ENCODE assay signal across 8 cellular contexts in genomic region chr3:112293368-112294321, GRCh38. TPM values are rescaled to one million over a fixed set of nuclear protein-coding genes. Genes with fewer than 3 reads are reported as not detected.
DNase-seq lines count a peak whose midpoint lies in the region; ATAC-seq and TF ChIP-seq lines count a peak whose summit lies in the region.

Gene SLC9C1 (minus strand): TSS chr3:112294216. CDS start chr3:112286791, 7,425 bp downstream.

- no peaks in the 10 kb centered on the region for H3K36me3 ChIP-seq in upper lobe of right lung

- peaks cover 21% of the 10 kb centered on the region for H3K36me3 Mint-ChIP-seq in WTC11

- H3K27ac Mint-ChIP-seq in WTC11: peak within 1 kb of the TSS; percentile 95

- H3K27ac ChIP-seq in epithelial cell of prostate (no peak within 1 kb of the TSS), upper lobe of right lung (peak within 1 kb of the TSS; percentile 61)

- H3K27me3 ChIP-seq in mononuclear cell (ENCODE audit: insufficient read depth, low read length): no peaks in the 10 kb centered on the region
- no peaks in the 10 kb centered on the region for H3K27me3 ChIP-seq in upper lobe of right lung

- peaks cover 5% of the 10 kb centered on the region for H3K4me1 ChIP-seq in mononuclear cell (ENCODE audit: insufficient read depth, low read length)
- H3K4me1 ChIP-seq in upper lobe of right lung: peaks cover 3% of the 10 kb centered on the region

- intact Hi-C loops in Right ventricle myocardium inferior (cut with DNase I): loop anchor here (5.0 kb wide), 1 partner anchor 239 kb away; no protein-coding TSS in a partner anchor
- intact Hi-C loops in cardiac septum (cut with DNase I): loop anchor here (5.0 kb wide), 1 partner anchor 224 kb away; no protein-coding TSS in a partner anchor
- intact Hi-C loops in upper lobe of right lung (cut with DNase I): no loop called here

- peak within 1 kb of the TSS; percentile 57 for H3K4me3 Mint-ChIP-seq in WTC11

- H3K4me3 ChIP-seq in mononuclear cell (ENCODE audit: low read length) (peak within 1 kb of the TSS; percentile 1), upper lobe of right lung (peak within 1 kb of the TSS; percentile 48)

- H3K4me1 Mint-ChIP-seq in WTC11: peaks cover 39% of the 10 kb centered on the region

- no peaks in the 10 kb centered on the region for H3K9me3 ChIP-seq in mononuclear cell (ENCODE audit: low read depth, low read length)
- no peaks in the 10 kb centered on the region for H3K9me3 ChIP-seq in upper lobe of right lung

- CTCF ChIA-PET in WTC11 (lab: Charles Lee): interaction anchor here (0.5 to 3.3 kb wide), 39 partner anchors 9 to 1779 kb away, joined by 3 to 41 read pairs (median 6); partner anchors contain the start of genes ATG3, CD200, GCSAM and SLC35A5

- H3K9me3 Mint-ChIP-seq in WTC11: peaks cover 33% of the 10 kb centered on the region

- ATAC-seq in Right ventricle myocardium inferior (peak; percentile 91), HG02884 (IDR thresholded peaks at IDR 0.05; ENCODE audit: unreplicated experiment) (peak; percentile 64), WTC11 (peak; percentile 83), upper lobe of right lung (peak; percentile 91)

- H3K27me3 Mint-ChIP-seq in WTC11 (ENCODE audit: low read depth): no peaks in the 10 kb centered on the region

- POLR2A ChIA-PET in WTC11 (lab: Charles Lee): interaction anchor here (0.6 to 1.9 kb wide), 7 partner anchors 9 to 267 kb away, joined by 3 to 12 read pairs (median 4); partner anchors contain the start of gene CD200

- no peak for DNase-seq in Right ventricle myocardium inferior (ENCODE audit: missing footprints)
- DNase-seq in cardiac septum (ENCODE audit: low spot score): no peak
- DNase-seq in NCI-H2107 (lab: John Stamatoyannopoulos, UW): peak; percentile 46
- DNase-seq in WTC11 (ENCODE audit: low spot score): peak; percentile 34
- peak; percentile 6 for DNase-seq in epithelial cell of prostate (ENCODE audit: low read depth, low spot score)
- peak; percentile 36 for DNase-seq in upper lobe of right lung

- 0 out of 2 replicates have a peak, but pooled peaks have one; percentile 15 for TF ChIP-seq CTCF in WTC11 (IDR thresholded peaks at IDR 0.05)
- TF ChIP-seq CTCF in upper lobe of right lung (IDR thresholded peaks at IDR 0.05): peak; percentile 67

TF ChIP-seq in WTC11, 78 proteins besides CTCF, POLR2A, EP300 and RAD21 (continues in another document):
- TF ChIP-seq ZBTB21 (CRISPR knock-in tag; IDR thresholded peaks at IDR 0.05; ENCODE audit: borderline replicate concordance): no peak
- no peak for TF ChIP-seq TEAD1 (CRISPR knock-in tag; IDR thresholded peaks at IDR 0.05)
- TF ChIP-seq CREM (CRISPR knock-in tag; IDR thresholded peaks at IDR 0.05): no peak
- TF ChIP-seq E2F4 (CRISPR knock-in tag; IDR thresholded peaks at IDR 0.05; ENCODE audit: borderline replicate concordance, low read depth): no peak
- peak; percentile 28; the same call in 1 of the 2 replicates for TF ChIP-seq ZNF232 (CRISPR knock-in tag; IDR thresholded peaks at IDR 0.05)
- no peak for TF ChIP-seq ZNF317 (CRISPR knock-in tag; IDR thresholded peaks at IDR 0.05; ENCODE audit: borderline replicate concordance, low read depth)
- no peak for TF ChIP-seq TCF7 (CRISPR knock-in tag; IDR thresholded peaks at IDR 0.05; ENCODE audit: low read depth)
- TF ChIP-seq, protein P1, sequence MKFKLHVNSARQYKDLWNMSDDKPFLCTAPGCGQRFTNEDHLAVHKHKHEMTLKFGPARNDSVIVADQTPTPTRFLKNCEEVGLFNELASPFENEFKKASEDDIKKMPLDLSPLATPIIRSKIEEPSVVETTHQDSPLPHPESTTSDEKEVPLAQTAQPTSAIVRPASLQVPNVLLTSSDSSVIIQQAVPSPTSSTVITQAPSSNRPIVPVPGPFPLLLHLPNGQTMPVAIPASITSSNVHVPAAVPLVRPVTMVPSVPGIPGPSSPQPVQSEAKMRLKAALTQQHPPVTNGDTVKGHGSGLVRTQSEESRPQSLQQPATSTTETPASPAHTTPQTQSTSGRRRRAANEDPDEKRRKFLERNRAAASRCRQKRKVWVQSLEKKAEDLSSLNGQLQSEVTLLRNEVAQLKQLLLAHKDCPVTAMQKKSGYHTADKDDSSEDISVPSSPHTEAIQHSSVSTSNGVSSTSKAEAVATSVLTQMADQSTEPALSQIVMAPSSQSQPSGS (CRISPR knock-in tag; IDR thresholded peaks at IDR 0.05; ENCODE audit: borderline replicate concordance, low read depth): no peak
- no peak for TF ChIP-seq PRRX2 (CRISPR knock-in tag; IDR thresholded peaks at IDR 0.05)
- TF ChIP-seq NR1H2 (CRISPR knock-in tag; IDR thresholded peaks at IDR 0.05): no peak
- TF ChIP-seq ETV6 (CRISPR knock-in tag; IDR thresholded peaks at IDR 0.05): no peak; the same call in 1 of the 2 replicates
- TF ChIP-seq PRDM15 (CRISPR knock-in tag; IDR thresholded peaks at IDR 0.05): no peak
- TF ChIP-seq OVOL2 (CRISPR knock-in tag; IDR thresholded peaks at IDR 0.05; ENCODE audit: borderline replicate concordance): no peak
- TF ChIP-seq, protein P2, sequence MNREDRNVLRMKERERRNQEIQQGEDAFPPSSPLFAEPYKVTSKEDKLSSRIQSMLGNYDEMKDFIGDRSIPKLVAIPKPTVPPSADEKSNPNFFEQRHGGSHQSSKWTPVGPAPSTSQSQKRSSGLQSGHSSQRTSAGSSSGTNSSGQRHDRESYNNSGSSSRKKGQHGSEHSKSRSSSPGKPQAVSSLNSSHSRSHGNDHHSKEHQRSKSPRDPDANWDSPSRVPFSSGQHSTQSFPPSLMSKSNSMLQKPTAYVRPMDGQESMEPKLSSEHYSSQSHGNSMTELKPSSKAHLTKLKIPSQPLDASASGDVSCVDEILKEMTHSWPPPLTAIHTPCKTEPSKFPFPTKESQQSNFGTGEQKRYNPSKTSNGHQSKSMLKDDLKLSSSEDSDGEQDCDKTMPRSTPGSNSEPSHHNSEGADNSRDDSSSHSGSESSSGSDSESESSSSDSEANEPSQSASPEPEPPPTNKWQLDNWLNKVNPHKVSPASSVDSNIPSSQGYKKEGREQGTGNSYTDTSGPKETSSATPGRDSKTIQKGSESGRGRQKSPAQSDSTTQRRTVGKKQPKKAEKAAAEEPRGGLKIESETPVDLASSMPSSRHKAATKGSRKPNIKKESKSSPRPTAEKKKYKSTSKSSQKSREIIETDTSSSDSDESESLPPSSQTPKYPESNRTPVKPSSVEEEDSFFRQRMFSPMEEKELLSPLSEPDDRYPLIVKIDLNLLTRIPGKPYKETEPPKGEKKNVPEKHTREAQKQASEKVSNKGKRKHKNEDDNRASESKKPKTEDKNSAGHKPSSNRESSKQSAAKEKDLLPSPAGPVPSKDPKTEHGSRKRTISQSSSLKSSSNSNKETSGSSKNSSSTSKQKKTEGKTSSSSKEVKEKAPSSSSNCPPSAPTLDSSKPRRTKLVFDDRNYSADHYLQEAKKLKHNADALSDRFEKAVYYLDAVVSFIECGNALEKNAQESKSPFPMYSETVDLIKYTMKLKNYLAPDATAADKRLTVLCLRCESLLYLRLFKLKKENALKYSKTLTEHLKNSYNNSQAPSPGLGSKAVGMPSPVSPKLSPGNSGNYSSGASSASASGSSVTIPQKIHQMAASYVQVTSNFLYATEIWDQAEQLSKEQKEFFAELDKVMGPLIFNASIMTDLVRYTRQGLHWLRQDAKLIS (CRISPR knock-in tag; IDR thresholded peaks at IDR 0.05; ENCODE audit: borderline replicate concordance): peak; percentile 45; the same call in 1 of the 2 replicates
- 0 out of 2 replicates have a peak, but pooled peaks have one; percentile 22 for TF ChIP-seq NFYB (CRISPR knock-in tag; conservative IDR thresholded peaks at IDR 0.05; ENCODE audit: low read depth)

RNA-seq across cellular contexts. Expression of gene SLC9C1, which starts in this region (rescaled TPM):
- total RNA-seq in Right ventricle myocardium inferior: 0.95 TPM
- 3.9 TPM for total RNA-seq in cardiac septum
- 1.4 to 3.5 TPM (median 2.5 TPM) in 3 replicates for total RNA-seq in WTC11 (2021)
- 0.10 TPM for total RNA-seq in mononuclear cell
- not detected for total RNA-seq in upper lobe of right lung

Comparison
In these comparisons a context has a peak if more than half of its experiments do, and no peak if none do; other contexts are left out.
1. Peak in ATAC-seq in Right ventricle myocardium inferior; RNA of the gene not detected or under 1 TPM.
2. Peak in DNase-seq, ATAC-seq, H3K4me3 ChIP-seq and H3K27ac ChIP-seq in upper lobe of right lung; RNA of the gene not detected or under 1 TPM.
3. DNase-seq: peak in NCI-H2107 (single experiment), WTC11 (single experiment) and epithelial cell of prostate (single experiment); none in Right ventricle myocardium inferior (single experiment) and cardiac septum (single experiment).
4. Peak in every context shown above with its lines, with median percentiles within 50 percentile points of each other: ATAC-seq.